In the genomic region with DNA sequence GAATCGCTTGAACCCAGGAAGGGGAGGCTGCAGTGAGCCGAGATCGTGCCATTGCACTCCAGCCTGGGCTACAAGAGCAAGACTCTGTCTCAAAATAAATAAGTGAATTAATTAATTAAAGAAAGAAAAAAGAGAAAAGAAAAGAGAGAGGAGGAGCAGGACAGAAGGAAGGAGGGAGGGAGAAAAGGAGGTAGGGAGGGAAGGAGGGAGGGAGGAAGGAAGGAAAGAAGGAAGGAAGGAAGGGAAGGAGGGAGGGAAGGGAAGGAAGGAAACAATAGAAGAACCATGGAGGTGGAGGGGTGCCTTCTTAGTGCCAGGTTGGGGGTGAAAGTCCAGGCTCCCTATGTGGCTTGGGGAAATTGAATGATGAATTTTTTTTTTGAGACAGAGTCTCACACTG, we compare ENCODE assay signal across 2 cellular contexts.
TF ChIP-seq lines count a peak whose summit lies in the region.

No MANE protein-coding gene starts in this region.

TF ChIP-seq in K562, 482 proteins besides CTCF, POLR2A, EP300 and RAD21:
- TF ChIP-seq, protein P1, sequence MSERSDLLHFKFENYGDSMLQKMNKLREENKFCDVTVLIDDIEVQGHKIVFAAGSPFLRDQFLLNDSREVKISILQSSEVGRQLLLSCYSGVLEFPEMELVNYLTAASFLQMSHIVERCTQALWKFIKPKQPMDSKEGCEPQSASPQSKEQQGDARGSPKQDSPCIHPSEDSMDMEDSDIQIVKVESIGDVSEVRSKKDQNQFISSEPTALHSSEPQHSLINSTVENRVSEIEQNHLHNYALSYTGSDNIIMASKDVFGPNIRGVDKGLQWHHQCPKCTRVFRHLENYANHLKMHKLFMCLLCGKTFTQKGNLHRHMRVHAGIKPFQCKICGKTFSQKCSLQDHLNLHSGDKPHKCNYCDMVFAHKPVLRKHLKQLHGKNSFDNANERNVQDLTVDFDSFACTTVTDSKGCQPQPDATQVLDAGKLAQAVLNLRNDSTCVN (CRISPR knock-in tag; IDR thresholded peaks at IDR 0.05) = 0 out of 2 replicates have a peak, but pooled peaks have one; percentile 14
- TF ChIP-seq ZNF639 (CRISPR knock-in tag; conservative IDR thresholded peaks at IDR 0.05 in 1 of 2, IDR thresholded peaks at IDR 0.05 in 1 of 2) = no peak

TF ChIP-seq in HepG2, 621 proteins besides CTCF, POLR2A, EP300 and RAD21:
- TF ChIP-seq EED (CRISPR knock-in tag; IDR thresholded peaks at IDR 0.05) = no peak
- 0 out of 2 replicates have a peak, but pooled peaks have one; percentile 22 for TF ChIP-seq ZNF788 (CRISPR knock-in tag; IDR thresholded peaks at IDR 0.05; ENCODE audit: borderline replicate concordance)
- peak; percentile 81 for TF ChIP-seq PCBP2 (optimal IDR thresholded peaks at IDR 0.05; ENCODE audit: low read depth, low read length, poor library complexity, severe bottlenecking)
- peak; percentile 50; the same call in 1 of the 2 replicates for TF ChIP-seq ZNF512B (CRISPR knock-in tag; IDR thresholded peaks at IDR 0.05; ENCODE audit: borderline replicate concordance)
- 0 out of 2 replicates have a peak, but pooled peaks have one; percentile 24 for TF ChIP-seq ZNF710 (CRISPR knock-in tag; IDR thresholded peaks at IDR 0.05; ENCODE audit: borderline replicate concordance)
- 0 out of 2 replicates have a peak, but pooled peaks have one; percentile 74 for TF ChIP-seq ZNF770 (CRISPR knock-in tag; IDR thresholded peaks at IDR 0.05)
- no peak for TF ChIP-seq U2AF1 (optimal IDR thresholded peaks at IDR 0.05; ENCODE audit: low read depth, low read length)
- 0 out of 2 replicates have a peak, but pooled peaks have one; percentile 38 for TF ChIP-seq IKZF1 (IDR thresholded peaks at IDR 0.05)
